8 cellular contexts compared by ENCODE assay signal in genomic region chr1:91846007-91846620, GRCh38. TPM values are rescaled to one million over a fixed set of nuclear protein-coding genes. Genes with fewer than 3 reads are reported as not detected.
A peak's percentile ranks its signal among the peaks of the same experiment; 100 is the strongest.
DNase-seq lines count a peak whose midpoint lies in the region; FAIRE-seq and TF ChIP-seq lines count a peak whose summit lies in the region.

No MANE protein-coding gene starts in this region.

- H3K27ac ChIP-seq in mammary epithelial cell (ENCODE audit: insufficient read depth, low read depth, low read length) = no peak overlapping the region
- H3K27ac ChIP-seq in SK-N-MC = peak overlapping the region; percentile 55
- peak overlapping the region; percentile 73 to 92 (median 75) for H3K27ac ChIP-seq in tibial nerve

- in situ Hi-C loops in mammary epithelial cell (cut with MboI; ENCODE audit: low sequenced_read_pairs in 2 of 2) = no loop called here

- dilution Hi-C loops in mammary epithelial cell (cut with HindIII; ENCODE audit: low sequenced_read_pairs) = no loop called here

- H3K4me1 ChIP-seq in mammary epithelial cell (ENCODE audit: insufficient read depth, low read length) (peaks cover 19% of the 10 kb centered on the region), tibial nerve (peaks cover 3 to 60% (median 20%) of the 10 kb centered on the region in 4 donors)

- H3K36me3 Mint-ChIP-seq in MCF 10A (ENCODE audit: insufficient read depth, unreplicated experiment) = peaks cover 18% of the 10 kb centered on the region
- no peaks in the 10 kb centered on the region for H3K36me3 Mint-ChIP-seq in endothelial cell (ENCODE audit: low read depth, unreplicated experiment)
- H3K36me3 Mint-ChIP-seq in activated CD4-positive, alpha-beta memory T cell treated with anti-CD3 and anti-CD28 coated beads for 36 hours = peaks cover 5% of the 10 kb centered on the region

- no peaks in the 10 kb centered on the region for H3K79me2 ChIP-seq in mammary epithelial cell (ENCODE audit: insufficient read depth, low read length)

- H3K27ac Mint-ChIP-seq in MCF 10A (ENCODE audit: low read depth, unreplicated experiment) = peak overlapping the region; percentile 88
- H3K27ac Mint-ChIP-seq in endothelial cell (ENCODE audit: unreplicated experiment) = no peak overlapping the region
- no peak overlapping the region for H3K27ac Mint-ChIP-seq in activated CD4-positive, alpha-beta memory T cell treated with anti-CD3 and anti-CD28 coated beads for 36 hours

- no peak for TF ChIP-seq POLR2A in tibial nerve (IDR thresholded peaks at IDR 0.05)

- TF ChIP-seq CTCF in MCF 10A (IDR thresholded peaks at IDR 0.05; ENCODE audit: unreplicated experiment) (no peak), mammary epithelial cell (conservative IDR thresholded peaks at IDR 0.05 in 1 of 2, IDR thresholded peaks at IDR 0.05 in 1 of 2; ENCODE audit: extremely low read depth in 1 of 2, insufficient read depth in 1 of 2, low read depth in 1 of 2, low read length in 2 of 2) (no peak), tibial nerve (IDR thresholded peaks at IDR 0.05) (no peak), endothelial cell (IDR thresholded peaks at IDR 0.05; ENCODE audit: unreplicated experiment) (no peak)

- peak overlapping the region; percentile 25 for H3K4me3 Mint-ChIP-seq in MCF 10A (ENCODE audit: unreplicated experiment)
- no peak overlapping the region for H3K4me3 Mint-ChIP-seq in endothelial cell (ENCODE audit: unreplicated experiment)
- H3K4me3 Mint-ChIP-seq in activated CD4-positive, alpha-beta memory T cell treated with anti-CD3 and anti-CD28 coated beads for 36 hours = no peak overlapping the region

- intact Hi-C loops in MCF 10A (cut with micrococcal nuclease) = no loop called here
- intact Hi-C loops in mammary epithelial cell (cut with micrococcal nuclease) = loop anchor here (10.0 kb wide), 1 partner anchor 79 kb away; no protein-coding TSS in a partner anchor
- intact Hi-C loops in activated CD4-positive, alpha-beta memory T cell treated with anti-CD3 and anti-CD28 coated beads for 36 hours (cut with micrococcal nuclease) = no loop called here

- POLR2A ChIA-PET in MCF 10A (lab: Yijun Ruan, JAX) = interaction anchor here (0.7 to 5.2 kb wide), 32 partner anchors 9 to 452 kb away, joined by 3 to 71 read pairs (median 8); partner anchors contain the start of gene TGFBR3
- POLR2A ChIA-PET in activated CD4-positive, alpha-beta memory T cell treated with anti-CD3 and anti-CD28 coated beads for 36 hours (lab: Charles Lee) = no interaction called here

- no peaks in the 10 kb centered on the region for H4K20me1 ChIP-seq in mammary epithelial cell (ENCODE audit: insufficient read depth, low read length)

- H3K4me3 ChIP-seq in mammary epithelial cell (replicated peaks in 1 of 3; ENCODE audit: insufficient read depth in 1 of 3, low read depth in 2 of 3, low read length in 3 of 3) (no peak overlapping the region), SK-N-MC (peak overlapping the region; percentile 53), tibial nerve (no peak overlapping the region)

- WGBS in mammary epithelial cell (ENCODE audit: low coverage, missing lambda C conversion rate) = 48% methylated on average over 4 of the region's 6 CpGs
- 20 to 23% methylated on average over 6 of the region's 6 CpGs for WGBS in tibial nerve, 2 donors

- peak in 1 of 2 donors; percentile 29 for TF ChIP-seq EP300 in tibial nerve (IDR thresholded peaks at IDR 0.05)

- DNase-seq in MCF 10A (ENCODE audit: unreplicated experiment) = peak; percentile 91
- DNase-seq in mammary epithelial cell = no peak
- no peak for DNase-seq in SK-N-MC (ENCODE audit: low read depth, low spot score)
- peak; percentile 22 for DNase-seq in hepatic stellate cell (ENCODE audit: low spot score)
- DNase-seq in tibial nerve (ENCODE audit: low spot score in 2 of 2) = peak in 1 of 2 donors; percentile 47
- no peak for DNase-seq in GM19239 (ENCODE audit: insufficient read length, low spot score)
- no peak for DNase-seq in endothelial cell (ENCODE audit: low spot score)
- no peak for DNase-seq in activated CD4-positive, alpha-beta memory T cell treated with anti-CD3 and anti-CD28 coated beads for 36 hours

- no peak overlapping the region for H3K9ac ChIP-seq in mammary epithelial cell (ENCODE audit: insufficient read depth, low read length)
- peak overlapping the region; percentile 48 for H3K9ac ChIP-seq in SK-N-MC (ENCODE audit: insufficient read length)

- H3K36me3 ChIP-seq in mammary epithelial cell (ENCODE audit: insufficient read depth, low read length) (no peaks in the 10 kb centered on the region), SK-N-MC (ENCODE audit: insufficient read depth, low read length) (no peaks in the 10 kb centered on the region), tibial nerve (no peaks in the 10 kb centered on the region)

- no peak overlapping the region for H2AFZ ChIP-seq in mammary epithelial cell (ENCODE audit: low read depth, low read length)

- no peaks in the 10 kb centered on the region for H3K9me3 ChIP-seq in mammary epithelial cell (replicated peaks; ENCODE audit: insufficient read depth, low read length)
- no peaks in the 10 kb centered on the region for H3K9me3 ChIP-seq in SK-N-MC (ENCODE audit: low read depth, low read length)
- H3K9me3 ChIP-seq in tibial nerve = peaks cover 0 to 8% (median 0%) of the 10 kb centered on the region in 4 donors

- H3K4me1 Mint-ChIP-seq in MCF 10A (ENCODE audit: insufficient read depth, unreplicated experiment) (peaks cover 40% of the 10 kb centered on the region), endothelial cell (ENCODE audit: unreplicated experiment) (no peaks in the 10 kb centered on the region)
- peaks cover 18% of the 10 kb centered on the region for H3K4me1 Mint-ChIP-seq in activated CD4-positive, alpha-beta memory T cell treated with anti-CD3 and anti-CD28 coated beads for 36 hours (ENCODE audit: low read depth)

- BruUV-seq in MCF 10A (replicated peaks; lab: Mats Ljungman, UMichigan) (no TSS peak), mammary epithelial cell (replicated peaks; lab: Mats Ljungman, UMichigan) (no TSS peak)

- CTCF ChIA-PET in MCF 10A (lab: Yijun Ruan, JAX) = interaction anchor here (0.6 to 1.9 kb wide), 14 partner anchors 9 to 317 kb away, joined by 3 to 6 read pairs (median 4); no protein-coding TSS in a partner anchor
- CTCF ChIA-PET in mammary epithelial cell (lab: Charles Lee; ENCODE audit: low non-redundant PET) = no interaction called here
- CTCF ChIA-PET in activated CD4-positive, alpha-beta memory T cell treated with anti-CD3 and anti-CD28 coated beads for 36 hours (lab: Charles Lee) = interaction anchor here (1.1 kb wide), 1 partner anchor 17 kb away, joined by 3 read pairs; no protein-coding TSS in a partner anchor

- H3K9me3 Mint-ChIP-seq in MCF 10A (ENCODE audit: unreplicated experiment) = no peaks in the 10 kb centered on the region
- no peaks in the 10 kb centered on the region for H3K9me3 Mint-ChIP-seq in endothelial cell (ENCODE audit: unreplicated experiment)
- H3K9me3 Mint-ChIP-seq in activated CD4-positive, alpha-beta memory T cell treated with anti-CD3 and anti-CD28 coated beads for 36 hours = peaks cover 4% of the 10 kb centered on the region

- H3K27me3 Mint-ChIP-seq in MCF 10A (ENCODE audit: insufficient read depth, unreplicated experiment) (no peaks in the 10 kb centered on the region), endothelial cell (ENCODE audit: unreplicated experiment) (peaks cover 1% of the 10 kb centered on the region)
- no peaks in the 10 kb centered on the region for H3K27me3 Mint-ChIP-seq in activated CD4-positive, alpha-beta memory T cell treated with anti-CD3 and anti-CD28 coated beads for 36 hours

- H3K4me2 ChIP-seq in mammary epithelial cell (ENCODE audit: insufficient read depth, low read depth, low read length) = no peak overlapping the region

- H3K27me3 ChIP-seq in mammary epithelial cell (ENCODE audit: insufficient read depth, low read length) (no peaks in the 10 kb centered on the region), tibial nerve (no peaks in the 10 kb centered on the region)

- FAIRE-seq in GM19239 (lab: Jason Lieb, UNC) = no peak

RNA-seq across cellular contexts. Expression of gene TGFBR3, which starts 39.8 kb away (rescaled TPM):
- total RNA-seq in MCF 10A (2022) (7.0 and 12.0 TPM in 2 replicates), mammary epithelial cell (under 1 TPM; 0.61 to 0.67 TPM), tibial nerve (100 to 1,000 TPM; 116 to 306 (median 171) TPM), endothelial cell (ENCODE audit: unreplicated experiment) (39.2 TPM)
- polyA plus RNA-seq in mammary epithelial cell = 0.09 TPM
- 0.05 TPM for polyA minus RNA-seq in mammary epithelial cell
- 1 to 10 TPM; 4.5 to 4.9 TPM for total RNA-seq in activated CD4-positive, alpha-beta memory T cell treated with anti-CD3 and anti-CD28 coated beads for 36 hours

Comparison
In these comparisons a context has a peak if more than half of its experiments do, and no peak if none do; other contexts are left out.
1. DNase-seq: peak in MCF 10A (single experiment) and hepatic stellate cell (single experiment); none in mammary epithelial cell (single experiment), SK-N-MC (single experiment), GM19239 (single experiment), endothelial cell (single experiment) and activated CD4-positive, alpha-beta memory T cell treated with anti-CD3 and anti-CD28 coated beads for 36 hours (single experiment).